Comparison of ENCODE assay signal across 22 cellular contexts in the genomic region with DNA sequence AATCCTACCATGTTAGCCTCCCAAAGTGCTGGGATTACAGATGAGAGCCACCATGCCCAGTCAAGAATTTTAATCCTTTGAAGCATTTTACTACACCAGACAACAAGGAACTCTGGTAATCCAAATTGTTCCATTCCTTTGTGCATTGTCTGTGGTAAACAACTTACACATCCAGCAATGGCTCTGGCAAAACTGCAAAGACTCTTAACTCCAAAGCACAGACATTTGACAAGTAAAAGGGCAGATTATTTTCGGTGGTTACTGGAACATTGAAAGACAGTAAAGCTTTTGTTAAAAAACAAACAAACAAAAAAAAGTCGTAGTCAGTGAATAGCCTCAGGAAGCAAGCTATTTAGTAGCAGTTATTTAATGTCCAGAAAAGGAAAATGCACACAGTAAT. TPM values are rescaled to one million over a fixed set of nuclear protein-coding genes. Genes with fewer than 3 reads are reported as not detected.
DNase-seq lines count a peak whose midpoint lies in the region; ATAC-seq and TF ChIP-seq lines count a peak whose summit lies in the region.
"Had no signal": no experiment of that assay in that cellular context is flagged by ENCODE, and none has a peak within 500 bp of the region (broad histone marks: within the 10 kb centered on the region; RNA-seq: fewer than 3 reads in every experiment).

No MANE protein-coding gene starts in this region.

- no peaks in the 10 kb centered on the region for H4K20me1 ChIP-seq in hepatocyte (ENCODE audit: insufficient read depth, poor library complexity, severe bottlenecking)

- no peaks in the 10 kb centered on the region for H3K27me3 ChIP-seq in thyroid gland
- H3K27me3 ChIP-seq in hepatocyte, result no peaks in the 10 kb centered on the region
- H3K27me3 ChIP-seq: MG63, Peyer's patch had no signal

- TF ChIP-seq CTCF in thyroid gland (IDR thresholded peaks at IDR 0.05) (no peak), hepatocyte (IDR thresholded peaks at IDR 0.05; ENCODE audit: poor library complexity) (no peak)

- WGBS in mesodermal cell (ENCODE audit: insufficient coverage in 2 of 2), 2 experiments, result 64 to 100% methylated on average over 1 of the region's 2 CpGs
- 77% methylated on average over 2 of the region's 2 CpGs for WGBS in thyroid gland, 2 donors
- 61% methylated on average over 2 of the region's 2 CpGs for WGBS in hepatocyte (ENCODE audit: low lambda C conversion rate, missing lambda C conversion rate)

- H3K4me1 ChIP-seq in mesodermal cell (ENCODE audit: control insufficient read depth, insufficient read depth, low read length, poor library complexity, severe bottlenecking) (no peaks in the 10 kb centered on the region), thyroid gland (no peaks in the 10 kb centered on the region), hepatocyte (ENCODE audit: insufficient read depth) (no peaks in the 10 kb centered on the region)
- H3K4me1 ChIP-seq: Peyer's patch had no signal

- no peak overlapping the region for H3K4me2 ChIP-seq in hepatocyte

- no peaks in the 10 kb centered on the region for H3K9me2 ChIP-seq in hepatocyte (replicated peaks; ENCODE audit: insufficient read depth)

- intact Hi-C loops in thyroid gland (cut with DNase I), result no loop called here

- TF ChIP-seq POLR2A in thyroid gland (IDR thresholded peaks at IDR 0.05), result no peak

- DNase-seq in Ammon's horn (ENCODE audit: low spot score) (peak; percentile 77), epidermal melanocyte (ENCODE audit: insufficient read length, low spot score) (peak; percentile 41), substantia nigra (lab: John Stamatoyannopoulos, UW) (peak in 4 of 49 donors; percentile 12 to 44 (median 16)), thyroid gland (no peak), hepatocyte (ENCODE audit: low spot score) (no peak)
- DNase-seq: CD4-positive, CD25-positive, alpha-beta regulatory T cell; COR-L47; DMS79; GM23248; MG63; NCI-H1417; NCI-H187; NCI-H446; NCI-H526; Peyer's patch had no signal

- peak overlapping the region; percentile 24 for H3K27ac ChIP-seq in mesodermal cell (ENCODE audit: low read depth, low read length, severe bottlenecking)
- H3K27ac ChIP-seq in substantia nigra (ENCODE audit: low read depth, low read length, poor library complexity, severe bottlenecking), result peak overlapping the region; percentile 66
- H3K27ac ChIP-seq in thyroid gland, result no peak overlapping the region
- no peak overlapping the region for H3K27ac ChIP-seq in hepatocyte
- H3K27ac ChIP-seq: GM23248, HL-60, Peyer's patch had no signal

- H3K4me3 ChIP-seq in mesodermal cell (ENCODE audit: extremely low read depth, insufficient read depth, low read length, poor library complexity, severe bottlenecking) (no peak overlapping the region), thyroid gland (replicated peaks in 1 of 3) (no peak overlapping the region), hepatocyte (no peak overlapping the region)
- H3K4me3 ChIP-seq: GM23248, HAP-1, K562, MG63, Peyer's patch had no signal

- H3K79me2 ChIP-seq in hepatocyte, result no peaks in the 10 kb centered on the region

- no peaks in the 10 kb centered on the region for H3K36me3 ChIP-seq in mesodermal cell (ENCODE audit: control insufficient read depth, insufficient read depth, low read length)
- no peaks in the 10 kb centered on the region for H3K36me3 ChIP-seq in thyroid gland
- no peaks in the 10 kb centered on the region for H3K36me3 ChIP-seq in hepatocyte (replicated peaks; ENCODE audit: insufficient read depth, low read depth)
- H3K36me3 ChIP-seq: HAP-1, MG63, Peyer's patch had no signal

- H2AFZ ChIP-seq in hepatocyte, result no peak overlapping the region
- H2AFZ ChIP-seq: GM23248 had no signal

- no peak for ATAC-seq in GM18511 (IDR thresholded peaks at IDR 0.05; ENCODE audit: unreplicated experiment)
- ATAC-seq in HG03196 (IDR thresholded peaks at IDR 0.05; ENCODE audit: unreplicated experiment), result no peak
- ATAC-seq: HepG2, K562 had no signal

- no peaks in the 10 kb centered on the region for H3K9me3 ChIP-seq in mesodermal cell (ENCODE audit: control insufficient read depth, low read length)
- no peaks in the 10 kb centered on the region for H3K9me3 ChIP-seq in thyroid gland
- H3K9me3 ChIP-seq in hepatocyte (ENCODE audit: low read depth), result no peaks in the 10 kb centered on the region
- H3K9me3 ChIP-seq: HAP-1, Peyer's patch had no signal

RNA-seq across cellular contexts. Expression of a gene that starts 33.2 kb away (rescaled TPM):
- 25.4 TPM for polyA plus RNA-seq in mesodermal cell (2013, experiment 1 of 2)
- polyA plus RNA-seq in mesodermal cell (2013, experiment 2 of 2), result 22.6 TPM
- total RNA-seq in thyroid gland, result 10 to 100 TPM; 29.0 to 45.5 (median 41.0) TPM
- 72.3 and 80.8 TPM in 2 replicates for total RNA-seq in hepatocyte
- polyA plus RNA-seq in hepatocyte, result 23.0 and 25.7 TPM in 2 replicates

Comparison
In these comparisons a context has a peak if more than half of its experiments do, and no peak if none do; other contexts are left out.
1. DNase-seq: peak in Ammon's horn (single experiment) and epidermal melanocyte (single experiment); none in thyroid gland (0 of 2) and hepatocyte (single experiment).
2. H3K27ac ChIP-seq: peak in mesodermal cell (single experiment) and substantia nigra (single experiment); none in thyroid gland (0 of 3) and hepatocyte (single experiment).